ENCODE assay signal across 8 cellular contexts in the genomic region with DNA sequence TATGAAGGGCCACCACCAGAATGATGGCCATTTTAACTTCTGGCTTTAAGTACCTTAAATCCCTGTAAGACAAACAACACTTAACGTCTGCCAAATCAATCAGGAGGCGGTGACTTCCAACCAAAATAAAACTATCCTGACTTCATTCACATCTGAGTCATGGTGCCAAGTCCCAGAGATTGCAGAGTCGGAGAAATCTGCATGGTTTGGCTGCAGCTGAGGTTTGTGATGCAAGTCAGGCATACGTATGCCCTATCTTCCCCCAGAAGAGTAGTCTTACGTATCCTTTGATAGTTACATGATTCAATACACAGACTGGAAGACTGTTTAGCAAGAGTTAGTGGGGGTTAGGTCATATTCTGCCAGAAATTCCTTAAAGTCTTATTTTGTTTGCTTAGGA. TPM values are rescaled to one million over a fixed set of nuclear protein-coding genes. Genes with fewer than 3 reads are reported as not detected.
DNase-seq lines count a peak whose midpoint lies in the region; ATAC-seq and TF ChIP-seq lines count a peak whose summit lies in the region.

No MANE protein-coding gene starts in this region.

- ATAC-seq in HG02970 (IDR thresholded peaks at IDR 0.05; ENCODE audit: low FRiP score, unreplicated experiment) (no peak), HG03520 (IDR thresholded peaks at IDR 0.05; ENCODE audit: unreplicated experiment) (no peak)

- H3K4me3 ChIP-seq in BLaER1: peak overlapping the region; percentile 88; the same call in 1 of the 2 replicates

- H3K27me3 ChIP-seq in BLaER1: no peaks in the 10 kb centered on the region

- no peaks in the 10 kb centered on the region for H3K36me3 ChIP-seq in BLaER1

- TF ChIP-seq CTCF in endothelial cell (IDR thresholded peaks at IDR 0.05; ENCODE audit: unreplicated experiment) (no peak), nephron (IDR thresholded peaks at IDR 0.05; ENCODE audit: unreplicated experiment in 3 of 3) (no peak)

- peak overlapping the region; percentile 89 for H3K9ac ChIP-seq in BLaER1

- peak overlapping the region; percentile 94 for H3K27ac ChIP-seq in BLaER1

- no peaks in the 10 kb centered on the region for H3K9me3 ChIP-seq in BLaER1

- H3K4me3 Mint-ChIP-seq in endothelial cell (ENCODE audit: unreplicated experiment) (peak overlapping the region; percentile 42), nephron (peak overlapping the region; percentile 87 to 96 (median 91))

- no peak overlapping the region for H3K27ac Mint-ChIP-seq in endothelial cell (ENCODE audit: unreplicated experiment)
- H3K27ac Mint-ChIP-seq in nephron: peak overlapping the region; percentile 90 to 92 (median 91)

- DNase-seq in NCI-H2227 treated with DMSO at 0.1 percent for 48 hours (lab: John Stamatoyannopoulos, UW): peak; percentile 27
- no peak for DNase-seq in endothelial cell (ENCODE audit: low spot score)
- DNase-seq in activated gamma-delta T cell treated with Interleukin-2 at 50 U/mL for 16 hours: no peak
- DNase-seq in putamen (ENCODE audit: low spot score): no peak

- H3K27me3 Mint-ChIP-seq in endothelial cell (ENCODE audit: unreplicated experiment) (peaks cover 17% of the 10 kb centered on the region), nephron (ENCODE audit: low read depth) (no peaks in the 10 kb centered on the region)

- no peaks in the 10 kb centered on the region for H3K9me3 Mint-ChIP-seq in endothelial cell (ENCODE audit: unreplicated experiment)
- no peaks in the 10 kb centered on the region for H3K9me3 Mint-ChIP-seq in nephron

- peak overlapping the region; percentile 86 for H3K4me2 ChIP-seq in BLaER1

- peaks cover 18% of the 10 kb centered on the region; the same call in 1 of the 2 replicates for H4K20me1 ChIP-seq in BLaER1

- peaks cover 55% of the 10 kb centered on the region for H3K4me1 Mint-ChIP-seq in endothelial cell (ENCODE audit: unreplicated experiment)
- H3K4me1 Mint-ChIP-seq in nephron: peaks cover 47% of the 10 kb centered on the region

- peaks cover 81% of the 10 kb centered on the region for H3K4me1 ChIP-seq in BLaER1

- H3K36me3 Mint-ChIP-seq in endothelial cell (ENCODE audit: low read depth, unreplicated experiment): peaks cover 5% of the 10 kb centered on the region
- no peaks in the 10 kb centered on the region for H3K36me3 Mint-ChIP-seq in nephron (ENCODE audit: low read depth)

RNA-seq across cellular contexts. Expression of a gene that starts 1.7 kb away (rescaled TPM):
- total RNA-seq in endothelial cell (ENCODE audit: unreplicated experiment): 81.0 TPM
